In genomic region chr1:225746361-225747179, GRCh38 we compare ENCODE assay signal across 9 cellular contexts. TPM values are rescaled to one million over a fixed set of nuclear protein-coding genes. Genes with fewer than 3 reads are reported as not detected.
DNase-seq lines count a peak whose midpoint lies in the region; ATAC-seq, FAIRE-seq and TF ChIP-seq lines count a peak whose summit lies in the region.
"Had no signal": no experiment of that assay in that cellular context is flagged by ENCODE, and none has a peak within 500 bp of the region (broad histone marks: within the 10 kb centered on the region; RNA-seq: fewer than 3 reads in every experiment).

No MANE protein-coding gene starts in this region.

- H4K20me1 ChIP-seq in K562 (replicated peaks; ENCODE audit: control insufficient read depth, insufficient read depth, low read length), result peaks cover 2% of the 10 kb centered on the region; the same call in 1 of the 2 replicates

- H3K9ac ChIP-seq in K562 (ENCODE audit: insufficient read depth in 1 of 2, low read depth in 2 of 2, low read length in 2 of 2), result peak overlapping the region in 1 of 2 experiments; percentile 85; a peak in 2 of 4 replicates

- no peaks in the 10 kb centered on the region for H3K36me3 ChIP-seq in K562 (ENCODE audit: control insufficient read depth, insufficient read depth, low read length)

- DNase-seq in DMS 273 (lab: John Stamatoyannopoulos, UW; ENCODE audit: unreplicated experiment) (peak; percentile 96), NCI-H1436 treated with DMSO at 0.1 percent for 48 hours (lab: John Stamatoyannopoulos, UW) (peak; percentile 92), K562 (ENCODE audit: extremely low read depth in 1 of 4, low spot score in 3 of 4) (no peak), iPS-NIHi7 (ENCODE audit: extremely low spot score) (peak; percentile 85), germinal center (ENCODE audit: low spot score) (no peak)
- DNase-seq in activated CD8-positive, alpha-beta memory T cell treated with anti-CD3 and anti-CD28 coated beads, Interleukin-2, amount 50 U/mL, for 48 hours, result no peak

- intact Hi-C loops in K562 (cut with micrococcal nuclease), result no loop called here

- BruUV-seq in K562 (replicated peaks; lab: Mats Ljungman, UMichigan), result no TSS peak

- ATAC-seq in K562, result peak; percentile 68
- no peak for ATAC-seq in HG03469 (IDR thresholded peaks at IDR 0.05; ENCODE audit: unreplicated experiment)

- FAIRE-seq in K562 (lab: Jason Lieb, UNC), result no peak
- FAIRE-seq: endometrium had no signal

- CTCF ChIA-PET in K562 (lab: Yijun Ruan, JAX; ENCODE audit: low intra/inter-chr PET ratio), result no interaction called here

- H3K4me3 ChIP-seq in K562 (no peak overlapping the region), skin epidermis (peak overlapping the region in 4 of 7 experiments; percentile 13 to 31 (median 16))

- no peak overlapping the region for H3K4me2 ChIP-seq in K562 (ENCODE audit: insufficient read depth, low read length)

- in situ Hi-C loops in K562 (cut with MboI), result no loop called here

- POLR2A ChIA-PET in K562 (lab: Yijun Ruan, JAX), result interaction anchor here (0.6 to 2.0 kb wide), 7 partner anchors 8 to 265 kb away, joined by 3 to 6 read pairs (median 4); partner anchors contain the start of gene SRP9

- no peaks in the 10 kb centered on the region for H3K9me3 ChIP-seq in K562 (replicated peaks; ENCODE audit: control insufficient read depth, insufficient read depth, low read depth, low read length)

- H3K79me2 ChIP-seq in K562 (ENCODE audit: control insufficient read depth, insufficient read depth, low read length), result no peaks in the 10 kb centered on the region

- no peak for TF ChIP-seq EP300 in K562 (IDR thresholded peaks at IDR 0.05; ENCODE audit: low read length)

- H3K9me1 ChIP-seq in K562 (ENCODE audit: control insufficient read depth, insufficient read depth, low read length), result no peaks in the 10 kb centered on the region

- no peak overlapping the region for H2AFZ ChIP-seq in K562 (ENCODE audit: low read depth, low read length)

- WGBS in K562 (ENCODE audit: insufficient coverage, low coverage, missing lambda C conversion rate), result 9% methylated on average over 17 of the region's 18 CpGs

- peaks cover 36 to 73% of the 10 kb centered on the region in 2 experiments for H3K27me3 ChIP-seq in K562 (ENCODE audit: control insufficient read depth in 2 of 2, insufficient read depth in 2 of 2, low read length in 2 of 2)

- TF ChIP-seq CTCF in K562 (IDR thresholded peaks at IDR 0.05 in 2 of 3, conservative IDR thresholded peaks at IDR 0.05 in 1 of 3; ENCODE audit: insufficient read depth in 2 of 3, low read depth in 1 of 3, low read length in 3 of 3), result no peak

- H3K27ac ChIP-seq in K562 (ENCODE audit: extremely low read depth, low read depth, low read length), result no peak overlapping the region
- H3K27ac ChIP-seq in skin epidermis, result peak overlapping the region in 20 of 21 experiments; percentile 64 to 91 (median 80)

- TF ChIP-seq POLR2A in K562 (conservative IDR thresholded peaks at IDR 0.05), result no peak

- TF ChIP-seq RAD21 in K562 (CRISPR knock-in tag; conservative IDR thresholded peaks at IDR 0.05 in 1 of 2, IDR thresholded peaks at IDR 0.05 in 1 of 2), result no peak

- peaks cover 0 to 5% of the 10 kb centered on the region in 2 experiments; a peak in 2 of 5 replicates for H3K4me1 ChIP-seq in K562 (replicated peaks in 1 of 2; ENCODE audit: control insufficient read depth in 2 of 2, insufficient read depth in 2 of 2, low read length in 2 of 2)

TF ChIP-seq in K562, 482 proteins besides CTCF, POLR2A, EP300 and RAD21:
- peak; percentile 88 for TF ChIP-seq CBX8 (IDR thresholded peaks at IDR 0.05; ENCODE audit: borderline replicate concordance, extremely low read depth, low read depth, low read length, poor library complexity, severe bottlenecking)
- no peak for TF ChIP-seq BRD9 (IDR thresholded peaks at IDR 0.05; ENCODE audit: low read depth, partially characterized antibody)

RNA-seq across cellular contexts. Expression of gene SRP9, which starts 31.1 kb away (rescaled TPM):
- 83.3 and 146 TPM in 2 replicates for total RNA-seq in K562 (2011; cell fraction: chromatin; rRNA removed; ENCODE audit: low replicate concordance)
- 43.4 and 63.3 TPM in 2 replicates for total RNA-seq in K562 (2011; cell fraction: nucleolus; rRNA removed)
- 146 and 277 TPM in 2 replicates for total RNA-seq in K562 (2011; cell fraction: nucleoplasm; rRNA removed)
- total RNA-seq in K562 (2014; rRNA removed) (272 and 273 TPM in 2 replicates), K562 (2014; rRNA removed; fragmentation: Illumina TruSeq; extraction: Trizol) (690 and 726 TPM in 2 replicates), K562 (2015; rRNA removed; fragmentation: Illumina TruSeq; extraction: Trizol) (537 and 597 TPM in 2 replicates), K562 (2021) (434 and 437 TPM in 2 replicates)
- polyA plus RNA-seq in K562 (2011; rRNA removed) (836 and 1,016 TPM in 2 replicates), K562 (2014; fragmentation: Illumina TruSeq; extraction: Trizol) (557 and 668 TPM in 2 replicates), K562 (2014; fragmentation: Nextera tagmentation; extraction: Ambion mirVana) (1,000 to 10,000 TPM; 1,645 to 1,892 TPM), K562 (2014; rRNA removed) (502 and 509 TPM in 2 replicates)
- polyA plus RNA-seq in K562 (2011; cell fraction: cytosol; rRNA removed), result 227 and 688 TPM in 2 replicates
- polyA plus RNA-seq in K562 (2011; cell fraction: nucleus; rRNA removed), result 227 and 377 TPM in 2 replicates
- polyA plus RNA-seq in K562 (2012), result 392 and 460 TPM in 2 replicates
- polyA minus RNA-seq in K562 (2011; rRNA and poly(A)+ RNA removed), result 359 and 411 TPM in 2 replicates
- 148 and 171 TPM in 2 replicates for polyA minus RNA-seq in K562 (2011; cell fraction: cytosol; rRNA and poly(A)+ RNA removed)
- 33.3 and 80.0 TPM in 2 replicates for polyA minus RNA-seq in K562 (2011; cell fraction: nucleus; rRNA and poly(A)+ RNA removed)

Comparison
In these comparisons a context has a peak if more than half of its experiments do, and no peak if none do; other contexts are left out.
1. DNase-seq: peak in DMS 273 (single experiment), NCI-H1436 treated with DMSO at 0.1 percent for 48 hours (single experiment) and iPS-NIHi7 (single experiment); none in K562 (0 of 4), germinal center (single experiment) and activated CD8-positive, alpha-beta memory T cell treated with anti-CD3 and anti-CD28 coated beads, Interleukin-2, amount 50 U/mL, for 48 hours (single experiment).